In genomic region chr1:62139410-62139809, GRCh38 we compare ENCODE assay signal across 6 cellular contexts. TPM values are rescaled to one million over a fixed set of nuclear protein-coding genes. Genes with fewer than 3 reads are reported as not detected.
"Had no signal": no experiment of that assay in that cellular context is flagged by ENCODE, and none has a peak within 500 bp of the region (broad histone marks: within the 10 kb centered on the region; RNA-seq: fewer than 3 reads in every experiment).

No MANE protein-coding gene starts in this region.

- H3K27ac Mint-ChIP-seq: GM23338, IgD-negative memory B cell had no signal

- H3K4me3 ChIP-seq: GM23338 had no signal

- H3K4me3 Mint-ChIP-seq: GM23338, H9, IgD-negative memory B cell had no signal

- H3K9me3 Mint-ChIP-seq: GM23338, H9, IgD-negative memory B cell had no signal

- H3K27me3 Mint-ChIP-seq: IgD-negative memory B cell had no signal

- ATAC-seq: GM23338, HepG2 had no signal

- DNase-seq: H9, HCEC 1CT had no signal

RNA-seq across cellular contexts. Expression of gene L1TD1, which starts 55.2 kb away (rescaled TPM):
- total RNA-seq: HepG2, HT1080 had no signal
- polyA plus RNA-seq: HepG2 had no signal
